10 cellular contexts compared by ENCODE assay signal in genomic region chr5:17314907-17315471, GRCh38.
DNase-seq lines count a peak whose midpoint lies in the region; ATAC-seq and TF ChIP-seq lines count a peak whose summit lies in the region.
"Had no signal": no experiment of that assay in that cellular context is flagged by ENCODE, and none has a peak within 500 bp of the region (broad histone marks: within the 10 kb centered on the region; RNA-seq: fewer than 3 reads in every experiment).

No MANE protein-coding gene starts in this region.

- H4K20me1 ChIP-seq in osteoblast (ENCODE audit: insufficient read depth, low read length): no peaks in the 10 kb centered on the region

- H3K36me3 ChIP-seq in stomach (no peaks in the 10 kb centered on the region), osteoblast (ENCODE audit: insufficient read depth, low read length) (no peaks in the 10 kb centered on the region)

- 60 to 80% (median 76%) methylated on average over 5 of the region's 5 CpGs for WGBS in stomach, 5 donors

- no peaks in the 10 kb centered on the region for H3K79me2 ChIP-seq in osteoblast (ENCODE audit: insufficient read depth, low read length)

- H3K4me1 ChIP-seq in stomach (peaks cover 0 to 10% (median 3%) of the 10 kb centered on the region in 4 donors), osteoblast (ENCODE audit: insufficient read depth, low read length) (peaks cover 17% of the 10 kb centered on the region)

- H3K27ac ChIP-seq in stomach (no peak overlapping the region), osteoblast (ENCODE audit: low read depth, low read length) (no peak overlapping the region)
- H3K27ac ChIP-seq: skin epidermis had no signal

- intact Hi-C loops in stomach (cut with DNase I; ENCODE audit: low total_unique reads): no loop called here

- no peak for TF ChIP-seq CTCF in GM20000 (IDR thresholded peaks at IDR 0.05; ENCODE audit: extremely low read depth, missing control alignments)
- TF ChIP-seq CTCF in cardiac fibroblast (IDR thresholded peaks at IDR 0.05; ENCODE audit: low read depth, low read length): no peak
- no peak for TF ChIP-seq CTCF in stomach (IDR thresholded peaks at IDR 0.05)
- no peak for TF ChIP-seq CTCF in osteoblast (IDR thresholded peaks at IDR 0.05; ENCODE audit: extremely low read depth, low read depth, low read length)

- H3K9me3 ChIP-seq in stomach: no peaks in the 10 kb centered on the region
- no peaks in the 10 kb centered on the region for H3K9me3 ChIP-seq in osteoblast (ENCODE audit: low read depth, low read length)

- H3K27me3 ChIP-seq in stomach (no peaks in the 10 kb centered on the region), osteoblast (ENCODE audit: insufficient read depth, low read length) (no peaks in the 10 kb centered on the region)

- no peak for TF ChIP-seq EP300 in stomach (IDR thresholded peaks at IDR 0.05)

- DNase-seq in COR-L47 (lab: John Stamatoyannopoulos, UW) (peak; percentile 12), GM20000 (ENCODE audit: low spot score) (peak; percentile 41), NCI-H146 treated with DMSO at 0.1 percent for 48 hours (lab: John Stamatoyannopoulos, UW; ENCODE audit: unreplicated experiment) (peak; percentile 68), cardiac fibroblast (ENCODE audit: low read depth in 2 of 2) (peak; percentile 39 to 56), stomach (no peak), C1 segment of cervical spinal cord (lab: John Stamatoyannopoulos, UW) (no peak), osteoblast (ENCODE audit: insufficient read length, low spot score, missing footprints) (no peak)
- DNase-seq: activated CD4-positive, alpha-beta T cell treated with anti-CD3 and anti-CD28 coated beads, Interleukin-2, amount 10 ng/mL, durations not matched to agents 24 days and 14 days had no signal

- no peak for ATAC-seq in HG03520 (IDR thresholded peaks at IDR 0.05; ENCODE audit: unreplicated experiment)

- H3K4me2 ChIP-seq in osteoblast (ENCODE audit: insufficient read depth, low read length): no peak overlapping the region

- no peak for TF ChIP-seq POLR2A in stomach (IDR thresholded peaks at IDR 0.05)

- H3K4me3 ChIP-seq in cardiac fibroblast (replicated peaks in 1 of 2; ENCODE audit: low read depth in 2 of 2, low read length in 2 of 2): no peak overlapping the region
- H3K4me3 ChIP-seq in stomach: no peak overlapping the region
- no peak overlapping the region for H3K4me3 ChIP-seq in osteoblast (ENCODE audit: insufficient read depth, low read length)
- H3K4me3 ChIP-seq: skin epidermis had no signal

- H2AFZ ChIP-seq in osteoblast (ENCODE audit: low read length): no peak overlapping the region

Comparison
In these comparisons a context has a peak if more than half of its experiments do, and no peak if none do; other contexts are left out.
1. DNase-seq: peak in COR-L47 (single experiment), GM20000 (single experiment), NCI-H146 treated with DMSO at 0.1 percent for 48 hours (single experiment) and cardiac fibroblast (2 of 2); none in stomach (single experiment), C1 segment of cervical spinal cord (0 of 14) and osteoblast (single experiment).